ENCODE assay signal across 8 cellular contexts in the genomic region with DNA sequence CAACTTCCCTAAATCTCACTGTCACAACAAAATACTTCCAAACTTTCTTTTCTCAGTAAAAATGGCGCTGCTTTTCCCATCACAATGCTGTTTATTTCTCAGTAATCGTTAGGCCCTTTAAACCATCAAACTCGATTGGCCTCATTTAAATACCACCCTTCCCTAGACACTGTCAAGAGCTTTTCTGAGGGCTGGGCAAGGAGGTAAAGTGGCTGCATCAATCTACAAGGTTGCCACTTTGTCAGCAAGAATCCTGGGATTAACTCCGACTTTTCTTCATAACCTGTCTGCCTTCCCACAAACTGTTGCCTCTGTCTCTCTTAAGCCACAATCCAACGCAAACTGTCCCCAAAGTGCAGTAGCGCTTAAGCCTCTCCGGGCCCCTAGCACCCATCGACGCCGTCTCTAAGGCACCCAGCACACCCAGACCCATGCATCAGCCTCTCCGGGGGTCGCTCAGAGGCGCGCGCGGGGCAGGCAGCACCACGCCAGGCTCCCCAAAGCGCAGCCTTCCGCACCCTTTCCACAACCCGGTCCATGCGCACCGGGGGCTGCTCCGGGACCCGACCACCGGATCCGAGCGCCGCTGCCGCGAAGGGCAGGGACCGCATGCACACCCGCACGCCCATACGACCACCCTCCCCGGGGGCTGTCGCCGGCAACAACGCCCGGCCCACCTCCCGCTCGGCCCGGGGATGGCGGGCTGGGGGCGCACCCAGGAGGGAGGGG. TPM values are rescaled to one million over a fixed set of nuclear protein-coding genes. Genes with fewer than 3 reads are reported as not detected.
DNase-seq lines count a peak whose midpoint lies in the region; ATAC-seq and TF ChIP-seq lines count a peak whose summit lies in the region.

No MANE protein-coding gene starts in this region.

- TF ChIP-seq CTCF in suprapubic skin (IDR thresholded peaks at IDR 0.05) = no peak

- peak overlapping the region; percentile 21 to 38 for H3K9ac ChIP-seq in duodenal mucosa (ENCODE audit: low read depth in 1 of 2, low read length in 2 of 2)

- H3K9me3 Mint-ChIP-seq in T-helper 2 cell treated with Interferon-gamma antibody and Interleukin-4, amounts not matched to agents 5 μg/mL and 100 μg/mL, for 36 hours = no peaks in the 10 kb centered on the region
- no peaks in the 10 kb centered on the region for H3K9me3 Mint-ChIP-seq in memory B cell

- 7% methylated on average over 10 of the region's 44 CpGs for whole genome bisulfite sequencing in suprapubic skin

- H3K4me1 Mint-ChIP-seq in T-helper 2 cell treated with Interferon-gamma antibody and Interleukin-4, amounts not matched to agents 5 μg/mL and 100 μg/mL, for 36 hours (ENCODE audit: low read depth) = peaks cover 12% of the 10 kb centered on the region
- H3K4me1 Mint-ChIP-seq in memory B cell = peaks cover 6% of the 10 kb centered on the region

- no peaks in the 10 kb centered on the region for H3K9me3 ChIP-seq in duodenal mucosa (ENCODE audit: control insufficient read depth in 1 of 2, low read length in 2 of 2)
- no peaks in the 10 kb centered on the region for H3K9me3 ChIP-seq in suprapubic skin

- TF ChIP-seq POLR2A in suprapubic skin (IDR thresholded peaks at IDR 0.05) = no peak

- TF ChIP-seq EP300 in suprapubic skin (IDR thresholded peaks at IDR 0.05) = no peak

- H3K36me3 ChIP-seq in duodenal mucosa (ENCODE audit: control insufficient read depth in 1 of 2, insufficient read depth in 2 of 2, low read length in 2 of 2) (no peaks in the 10 kb centered on the region), suprapubic skin (no peaks in the 10 kb centered on the region)

- H3K27ac Mint-ChIP-seq in T-helper 2 cell treated with Interferon-gamma antibody and Interleukin-4, amounts not matched to agents 5 μg/mL and 100 μg/mL, for 36 hours = no peak overlapping the region
- no peak overlapping the region for H3K27ac Mint-ChIP-seq in memory B cell

- H3K27me3 ChIP-seq in duodenal mucosa (ENCODE audit: control insufficient read depth in 1 of 2, insufficient read depth in 2 of 2, low read length in 2 of 2) (peaks cover 0 to 9% of the 10 kb centered on the region in 2 donors), suprapubic skin (no peaks in the 10 kb centered on the region)

- no peaks in the 10 kb centered on the region for H3K36me3 Mint-ChIP-seq in T-helper 2 cell treated with Interferon-gamma antibody and Interleukin-4, amounts not matched to agents 5 μg/mL and 100 μg/mL, for 36 hours (ENCODE audit: low read depth)
- no peaks in the 10 kb centered on the region for H3K36me3 Mint-ChIP-seq in memory B cell

- H3K4me1 ChIP-seq in duodenal mucosa (ENCODE audit: control insufficient read depth in 1 of 2, insufficient read depth in 2 of 2, low read length in 2 of 2) = peaks cover 4 to 9% of the 10 kb centered on the region in 2 donors
- peaks cover 19% of the 10 kb centered on the region for H3K4me1 ChIP-seq in suprapubic skin

- H3K4me3 ChIP-seq in duodenal mucosa (ENCODE audit: low read depth in 1 of 2, low read length in 2 of 2) (peak overlapping the region; percentile 53 to 66), suprapubic skin (peak overlapping the region; percentile 78)

- peak; percentile 13 for ATAC-seq in HG03045 (IDR thresholded peaks at IDR 0.05; ENCODE audit: unreplicated experiment)
- no peak for ATAC-seq in memory B cell (ENCODE audit: low read depth)
- no peak for ATAC-seq in HG03565 (IDR thresholded peaks at IDR 0.05; ENCODE audit: unreplicated experiment)

- H3K27me3 Mint-ChIP-seq in T-helper 2 cell treated with Interferon-gamma antibody and Interleukin-4, amounts not matched to agents 5 μg/mL and 100 μg/mL, for 36 hours (ENCODE audit: low read depth) = peaks cover 25% of the 10 kb centered on the region
- peaks cover 9% of the 10 kb centered on the region for H3K27me3 Mint-ChIP-seq in memory B cell

- H3K4me3 Mint-ChIP-seq in T-helper 2 cell treated with Interferon-gamma antibody and Interleukin-4, amounts not matched to agents 5 μg/mL and 100 μg/mL, for 36 hours = peak overlapping the region; percentile 71
- peak overlapping the region; percentile 67 for H3K4me3 Mint-ChIP-seq in memory B cell

- H3K27ac ChIP-seq in duodenal mucosa (ENCODE audit: low read depth, low read length) (no peak overlapping the region), suprapubic skin (peak overlapping the region; percentile 76)

- DNase-seq in EH (ENCODE audit: low read depth) = peak; percentile 40
- no peak for DNase-seq in T-helper 2 cell treated with Interferon-gamma antibody and Interleukin-4, amounts not matched to agents 5 μg/mL and 100 μg/mL, for 36 hours (ENCODE audit: low spot score)
- peak in 1 of 2 donors; percentile 17 for DNase-seq in memory B cell (ENCODE audit: low spot score in 2 of 2)
- peak; percentile 65 to 79 for DNase-seq in suprapubic skin (ENCODE audit: low spot score in 2 of 2)
- DNase-seq in COR-L47 (lab: John Stamatoyannopoulos, UW) = no peak

RNA-seq across cellular contexts. Expression of a gene that starts 0.7 kb away (rescaled TPM):
- 10 to 100 TPM; 44.4 to 55.8 (median 51.1) TPM for total RNA-seq in suprapubic skin

Comparison
In these comparisons a context has a peak if more than half of its experiments do, and no peak if none do; other contexts are left out.
1. DNase-seq: peak in EH (single experiment) and suprapubic skin (2 of 2); none in T-helper 2 cell treated with Interferon-gamma antibody and Interleukin-4, amounts not matched to agents 5 μg/mL and 100 μg/mL, for 36 hours (single experiment) and COR-L47 (single experiment).